ENCODE assay signal across 20 cellular contexts in the genomic region with DNA sequence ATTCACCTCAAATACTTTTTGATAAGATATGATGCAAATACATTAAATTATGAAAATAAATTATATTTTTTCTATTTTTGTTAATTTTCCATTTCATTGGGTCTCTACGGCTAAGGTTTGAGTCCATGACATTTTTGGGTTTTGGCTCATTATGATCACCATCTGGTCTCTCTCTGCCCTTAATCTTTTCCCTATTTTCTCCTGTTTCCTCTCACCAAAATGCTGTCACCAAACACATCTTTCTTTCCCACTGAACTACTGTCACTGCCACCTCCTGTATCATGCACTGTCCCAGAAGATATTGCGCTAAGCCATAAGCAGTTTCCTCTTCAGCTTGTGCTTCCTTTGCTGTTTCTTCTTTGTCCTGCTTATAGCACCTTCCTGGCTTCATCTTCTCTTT. TPM values are rescaled to one million over a fixed set of nuclear protein-coding genes. Genes with fewer than 3 reads are reported as not detected.
DNase-seq lines count a peak whose midpoint lies in the region; ATAC-seq and TF ChIP-seq lines count a peak whose summit lies in the region.
"Had no signal": no experiment of that assay in that cellular context is flagged by ENCODE, and none has a peak within 500 bp of the region (broad histone marks: within the 10 kb centered on the region; RNA-seq: fewer than 3 reads in every experiment).

No MANE protein-coding gene starts in this region.

- ATAC-seq in HG03520 (IDR thresholded peaks at IDR 0.05; ENCODE audit: unreplicated experiment) = no peak
- ATAC-seq: HepG2, SK-N-SH treated with all-trans-retinoic acid at 6 μM for 48 hours, T-cell had no signal

- no peaks in the 10 kb centered on the region for H3K27me3 ChIP-seq in neutrophil

- DNase-seq in G401 (ENCODE audit: low spot score) (peak; percentile 90), NCI-H1694 (lab: John Stamatoyannopoulos, UW) (peak; percentile 18), cerebellar nuclear complex (lab: John Stamatoyannopoulos, UW) (peak; percentile 48 to 75), DMS79 (lab: John Stamatoyannopoulos, UW) (no peak)
- DNase-seq in activated T-cell treated with anti-CD3 and anti-CD28 coated beads, Interleukin-2, amount 50 U/mL, for 48 hours = no peak
- DNase-seq: ACHN; Caco-2; CD4-positive, CD25-positive, alpha-beta regulatory T cell; DMS153; KG1; NCI-H1417; NCI-H1930; NCI-H774; OCI-M1; SHP77; T-cell had no signal

- H3K36me3 ChIP-seq in neutrophil = no peaks in the 10 kb centered on the region

- no peak overlapping the region for H3K4me3 ChIP-seq in neutrophil (ENCODE audit: low read depth in 1 of 2, low read length in 1 of 2)

- TF ChIP-seq CTCF in neutrophil (IDR thresholded peaks at IDR 0.05) = no peak

- peak overlapping the region; percentile 95 for H3K27ac ChIP-seq in neutrophil

- in situ Hi-C loops in G401 (cut with HindIII; ENCODE audit: low sequenced_read_pairs) = no loop called here

- no peaks in the 10 kb centered on the region for H3K9me3 ChIP-seq in neutrophil
- H3K9me3 ChIP-seq: Caco-2 had no signal

- H3K4me1 ChIP-seq in neutrophil (ENCODE audit: control insufficient read depth in 1 of 2, insufficient read depth in 1 of 2, low read depth in 1 of 2, low read length in 1 of 2) = peaks cover 51 to 54% of the 10 kb centered on the region in 2 experiments

RNA-seq across cellular contexts. Expression of gene OGFRL1, which starts 42.0 kb away (rescaled TPM):
- 0.06 and 0.07 TPM in 2 replicates for total RNA-seq in G401 (2014; rRNA removed; shearing (Covaris generic))

Comparison
In these comparisons a context has a peak if more than half of its experiments do, and no peak if none do; other contexts are left out.
1. DNase-seq: peak in G401 (single experiment), NCI-H1694 (single experiment) and cerebellar nuclear complex (2 of 2); none in activated T-cell treated with anti-CD3 and anti-CD28 coated beads, Interleukin-2, amount 50 U/mL, for 48 hours (0 of 2) and DMS79 (single experiment).